19 cellular contexts compared by ENCODE assay signal in genomic region chr2:6113796-6114195, GRCh38.
"Had no signal": no experiment of that assay in that cellular context is flagged by ENCODE, and none has a peak within 500 bp of the region (broad histone marks: within the 10 kb centered on the region; RNA-seq: fewer than 3 reads in every experiment).

No MANE protein-coding gene starts in this region.

- ATAC-seq: activated CD4-positive, alpha-beta T cell treated with anti-CD3 and anti-CD28 coated beads for 36 hours; activated CD8-positive, alpha-beta memory T cell treated with anti-CD3 and anti-CD28 coated beads, Interleukin-2, amount 10 ng/mL, durations not matched to agents 7 days and 5 days; activated CD8-positive, alpha-beta T cell treated with anti-CD3 and anti-CD28 coated beads, Interleukin-2, amount 10 ng/mL, durations not matched to agents 7 days and 5 days; activated naive CD8-positive, alpha-beta T cell treated with anti-CD3 and anti-CD28 coated beads, Interleukin-2, amount 50 U/mL, for 24 hours; effector memory CD8-positive, alpha-beta T cell; esophagus mucosa; naive thymus-derived CD4-positive, alpha-beta T cell; stimulated activated effector memory CD8-positive, alpha-beta T cell treated with anti-CD3 and anti-CD28 coated beads, Interleukin-12 subunit alpha, Interleukin-12 subunit beta, amount 100 ng/mL, for 72 hours; T-cell had no signal

- DNase-seq: activated CD4-positive, alpha-beta T cell treated with anti-CD3 and anti-CD28 coated beads for 36 hours; activated CD4-positive, CD25-positive, alpha-beta regulatory T cell; activated CD8-positive, alpha-beta memory T cell treated with anti-CD3 and anti-CD28 coated beads, Interleukin-2, amount 10 ng/mL, durations not matched to agents 7 days and 5 days; activated CD8-positive, alpha-beta T cell treated with anti-CD3 and anti-CD28 coated beads, Interleukin-2, amount 10 ng/mL, durations not matched to agents 7 days and 5 days; activated naive CD8-positive, alpha-beta T cell treated with anti-CD3 and anti-CD28 coated beads, Interleukin-2, amount 50 U/mL, for 24 hours; activated T-cell treated with anti-CD3 and anti-CD28 coated beads, Interleukin-2, amount 50 U/mL, for 48 hours; cortex of kidney; effector memory CD8-positive, alpha-beta T cell; foreskin fibroblast; islet precursor cell; left ventricle myocardium inferior; naive thymus-derived CD4-positive, alpha-beta T cell; ovary; sigmoid colon; small intestine; stimulated activated CD4-positive, alpha-beta T cell treated with anti-CD3 and anti-CD28 coated beads, Interleukin-4, amount 100 ng/mL, for 24 hours; T-cell had no signal
